Comparison of ENCODE assay signal across 24 cellular contexts in the genomic region with DNA sequence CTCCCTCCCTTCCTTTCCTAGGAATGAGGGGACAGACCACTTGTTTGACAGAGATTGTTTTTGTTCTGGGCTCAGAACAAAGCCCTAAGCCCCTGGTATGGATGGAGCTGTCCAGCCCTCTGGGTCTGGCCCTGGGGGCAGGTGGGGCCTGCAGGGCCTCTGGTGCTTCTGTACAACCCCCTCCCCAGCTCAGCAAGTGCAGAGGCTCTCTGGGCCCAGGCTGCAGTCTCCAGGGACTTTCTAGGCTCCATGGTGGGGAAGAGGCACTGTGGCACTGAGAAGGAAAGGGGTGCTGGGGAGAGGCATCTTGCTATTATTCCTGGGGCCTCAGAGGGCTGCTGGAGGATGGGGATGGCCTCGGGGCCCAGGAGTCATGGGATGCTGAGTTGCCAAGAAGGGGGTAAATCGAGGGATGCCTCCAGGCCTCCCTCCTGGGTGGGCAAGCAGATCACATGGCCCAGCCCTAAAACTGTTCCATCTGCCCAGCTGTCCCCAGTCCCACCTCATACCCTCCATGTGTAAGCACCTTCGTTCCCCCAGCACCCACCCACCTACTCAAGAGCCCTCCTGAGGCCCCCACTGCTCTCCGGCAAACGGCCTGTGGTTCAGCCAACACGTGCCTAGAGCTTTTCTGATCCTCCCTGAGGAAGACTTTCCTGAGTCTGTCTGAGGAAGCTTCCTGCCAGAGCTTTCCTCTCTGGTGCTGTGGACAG.
DNase-seq lines count a peak whose midpoint lies in the region; ATAC-seq, FAIRE-seq and TF ChIP-seq lines count a peak whose summit lies in the region.
"Had no signal": no experiment of that assay in that cellular context is flagged by ENCODE, and none has a peak within 500 bp of the region (broad histone marks: within the 10 kb centered on the region; RNA-seq: fewer than 3 reads in every experiment).

No MANE protein-coding gene starts in this region.

- no peaks in the 10 kb centered on the region for H3K36me3 Mint-ChIP-seq in activated CD8-positive, alpha-beta memory T cell treated with anti-CD3 and anti-CD28 coated beads, Interleukin-2, amount 10 ng/mL, durations not matched to agents 7 days and 5 days

- intact Hi-C loops in kidney (cut with DNase I) (no loop called here), testis (cut with DNase I; ENCODE audit: low total_unique reads) (no loop called here)

- no peaks in the 10 kb centered on the region for H3K4me1 ChIP-seq in Peyer's patch
- H3K4me1 ChIP-seq in kidney (ENCODE audit: control insufficient read depth in 1 of 2, insufficient read depth in 1 of 2, low read depth in 1 of 2, low read length in 2 of 2), result no peaks in the 10 kb centered on the region
- H3K4me1 ChIP-seq in testis, result no peaks in the 10 kb centered on the region
- H3K4me1 ChIP-seq: A549, foreskin keratinocyte, psoas muscle, uterus had no signal

- H3K27ac Mint-ChIP-seq in activated CD8-positive, alpha-beta memory T cell treated with anti-CD3 and anti-CD28 coated beads, Interleukin-2, amount 10 ng/mL, durations not matched to agents 7 days and 5 days, result no peak overlapping the region
- H3K27ac Mint-ChIP-seq: T-helper 2 cell treated with Interferon-gamma antibody and Interleukin-4, amounts not matched to agents 5 μg/mL and 100 μg/mL, for 36 hours had no signal

- H3K9me3 Mint-ChIP-seq in activated CD8-positive, alpha-beta memory T cell treated with anti-CD3 and anti-CD28 coated beads, Interleukin-2, amount 10 ng/mL, durations not matched to agents 7 days and 5 days (ENCODE audit: low read depth), result no peaks in the 10 kb centered on the region
- H3K9me3 Mint-ChIP-seq: activated CD4-positive, alpha-beta T cell treated with anti-CD3 and anti-CD28 coated beads, Interleukin-2, amount 10 ng/mL, durations not matched to agents 7 days and 5 days; central memory CD8-positive, alpha-beta T cell; T-helper 2 cell treated with Interferon-gamma antibody and Interleukin-4, amounts not matched to agents 5 μg/mL and 100 μg/mL, for 36 hours had no signal

- H3K4me3 Mint-ChIP-seq in activated CD8-positive, alpha-beta memory T cell treated with anti-CD3 and anti-CD28 coated beads, Interleukin-2, amount 10 ng/mL, durations not matched to agents 7 days and 5 days, result no peak overlapping the region
- H3K4me3 Mint-ChIP-seq: activated CD4-positive, alpha-beta T cell treated with anti-CD3 and anti-CD28 coated beads, Interleukin-2, amount 10 ng/mL, durations not matched to agents 7 days and 5 days; central memory CD8-positive, alpha-beta T cell; T-helper 2 cell treated with Interferon-gamma antibody and Interleukin-4, amounts not matched to agents 5 μg/mL and 100 μg/mL, for 36 hours had no signal

- no peak for FAIRE-seq in kidney (lab: Jason Lieb, UNC)
- FAIRE-seq: A549, keratinocyte had no signal

- no peak for ATAC-seq in activated CD8-positive, alpha-beta memory T cell treated with anti-CD3 and anti-CD28 coated beads, Interleukin-2, amount 10 ng/mL, durations not matched to agents 7 days and 5 days
- no peak for ATAC-seq in GM18505 (IDR thresholded peaks at IDR 0.05; ENCODE audit: unreplicated experiment)
- ATAC-seq: A549, foreskin keratinocyte, psoas muscle had no signal

- H3K4me3 ChIP-seq in Peyer's patch (no peak overlapping the region), kidney (ENCODE audit: low read length in 2 of 2) (no peak overlapping the region), testis (no peak overlapping the region)
- H3K4me3 ChIP-seq: A549, psoas muscle, SK-N-MC, uterus had no signal

- H3K4me1 Mint-ChIP-seq in activated CD8-positive, alpha-beta memory T cell treated with anti-CD3 and anti-CD28 coated beads, Interleukin-2, amount 10 ng/mL, durations not matched to agents 7 days and 5 days, result no peaks in the 10 kb centered on the region
- H3K4me1 Mint-ChIP-seq: activated CD4-positive, alpha-beta T cell treated with anti-CD3 and anti-CD28 coated beads, Interleukin-2, amount 10 ng/mL, durations not matched to agents 7 days and 5 days; central memory CD8-positive, alpha-beta T cell had no signal

- no peak for TF ChIP-seq CTCF in Peyer's patch (IDR thresholded peaks at IDR 0.05)
- no peak for TF ChIP-seq CTCF in kidney (IDR thresholded peaks at IDR 0.05; ENCODE audit: borderline replicate concordance, extremely low read depth, insufficient read depth)
- TF ChIP-seq CTCF in testis (IDR thresholded peaks at IDR 0.05), result no peak

- in situ Hi-C loops in G401 (cut with HindIII; ENCODE audit: low sequenced_read_pairs), result no loop called here

- H3K9me3 ChIP-seq in Peyer's patch (no peaks in the 10 kb centered on the region), kidney (ENCODE audit: control insufficient read depth in 1 of 2, low read length in 2 of 2) (no peaks in the 10 kb centered on the region), testis (no peaks in the 10 kb centered on the region)
- H3K9me3 ChIP-seq: A549, psoas muscle, uterus had no signal

- no peak overlapping the region for H3K9ac ChIP-seq in kidney (ENCODE audit: low read length in 2 of 2)

- TF ChIP-seq POLR2A in Peyer's patch (IDR thresholded peaks at IDR 0.05) (no peak), testis (IDR thresholded peaks at IDR 0.05) (no peak), GM18505 (IDR thresholded peaks at IDR 0.05; ENCODE audit: borderline replicate concordance, extremely low read depth, insufficient read depth, insufficient read length) (no peak)

- no peaks in the 10 kb centered on the region for H3K36me3 ChIP-seq in Peyer's patch
- no peaks in the 10 kb centered on the region for H3K36me3 ChIP-seq in kidney (ENCODE audit: control insufficient read depth in 1 of 2, insufficient read depth in 2 of 2, low read length in 2 of 2)
- H3K36me3 ChIP-seq in testis (ENCODE audit: low read depth, missing control alignments), result no peaks in the 10 kb centered on the region
- H3K36me3 ChIP-seq: uterus had no signal

- CTCF ChIA-PET in activated CD8-positive, alpha-beta memory T cell treated with anti-CD3 and anti-CD28 coated beads, Interleukin-2, amount 10 ng/mL, durations not matched to agents 7 days and 5 days (lab: Charles Lee), result no interaction called here

- no peak overlapping the region for H3K27ac ChIP-seq in Peyer's patch
- H3K27ac ChIP-seq in kidney (ENCODE audit: low read depth in 2 of 2, low read length in 2 of 2), result no peak overlapping the region
- no peak overlapping the region for H3K27ac ChIP-seq in testis
- H3K27ac ChIP-seq: A549, foreskin keratinocyte, psoas muscle, SK-N-MC, uterus, VCaP had no signal

- no peaks in the 10 kb centered on the region for H3K27me3 ChIP-seq in Peyer's patch
- H3K27me3 ChIP-seq in testis, result no peaks in the 10 kb centered on the region
- H3K27me3 ChIP-seq: foreskin keratinocyte, uterus had no signal

- peak; percentile 46 for DNase-seq in activated CD8-positive, alpha-beta memory T cell treated with anti-CD3 and anti-CD28 coated beads, Interleukin-2, amount 50 U/mL, for 48 hours
- no peak for DNase-seq in activated CD8-positive, alpha-beta memory T cell treated with anti-CD3 and anti-CD28 coated beads, Interleukin-2, amount 10 ng/mL, durations not matched to agents 7 days and 5 days
- DNase-seq in Peyer's patch (peak in 2 of 3 donors; percentile 3 to 10), kidney (peak; percentile 26), testis (peak; percentile 8), NCI-H1930 (lab: John Stamatoyannopoulos, UW) (no peak), G401 (ENCODE audit: low spot score) (no peak)
- DNase-seq: activated CD4-positive, alpha-beta T cell treated with anti-CD3 and anti-CD28 coated beads, Interleukin-2, amount 10 ng/mL, durations not matched to agents 7 days and 5 days; DMS79 treated with DMSO at 0.1 percent for 48 hours; foreskin keratinocyte; IMR-90; NCI-H1092 treated with DMSO at 0.1 percent for 48 hours; NCI-H2029 treated with DMSO at 0.1 percent for 48 hours; NCI-H345; NCI-H748 treated with DMSO at 0.1 percent for 48 hours; psoas muscle; uterus had no signal

- H3K27me3 Mint-ChIP-seq in activated CD8-positive, alpha-beta memory T cell treated with anti-CD3 and anti-CD28 coated beads, Interleukin-2, amount 10 ng/mL, durations not matched to agents 7 days and 5 days, result no peaks in the 10 kb centered on the region
- H3K27me3 Mint-ChIP-seq: activated CD4-positive, alpha-beta T cell treated with anti-CD3 and anti-CD28 coated beads, Interleukin-2, amount 10 ng/mL, durations not matched to agents 7 days and 5 days had no signal

- WGBS in testis, 2 donors, result 73 to 77% methylated on average over 5 to 6 of the region's 6 CpGs

Comparison
In these comparisons a context has a peak if more than half of its experiments do, and no peak if none do; other contexts are left out.
1. DNase-seq: peak in activated CD8-positive, alpha-beta memory T cell treated with anti-CD3 and anti-CD28 coated beads, Interleukin-2, amount 50 U/mL, for 48 hours (single experiment), Peyer's patch (2 of 3), kidney (single experiment) and testis (single experiment); none in activated CD8-positive, alpha-beta memory T cell treated with anti-CD3 and anti-CD28 coated beads, Interleukin-2, amount 10 ng/mL, durations not matched to agents 7 days and 5 days (single experiment), NCI-H1930 (0 of 2) and G401 (single experiment).